8 cellular contexts compared by ENCODE assay signal in the genomic region with DNA sequence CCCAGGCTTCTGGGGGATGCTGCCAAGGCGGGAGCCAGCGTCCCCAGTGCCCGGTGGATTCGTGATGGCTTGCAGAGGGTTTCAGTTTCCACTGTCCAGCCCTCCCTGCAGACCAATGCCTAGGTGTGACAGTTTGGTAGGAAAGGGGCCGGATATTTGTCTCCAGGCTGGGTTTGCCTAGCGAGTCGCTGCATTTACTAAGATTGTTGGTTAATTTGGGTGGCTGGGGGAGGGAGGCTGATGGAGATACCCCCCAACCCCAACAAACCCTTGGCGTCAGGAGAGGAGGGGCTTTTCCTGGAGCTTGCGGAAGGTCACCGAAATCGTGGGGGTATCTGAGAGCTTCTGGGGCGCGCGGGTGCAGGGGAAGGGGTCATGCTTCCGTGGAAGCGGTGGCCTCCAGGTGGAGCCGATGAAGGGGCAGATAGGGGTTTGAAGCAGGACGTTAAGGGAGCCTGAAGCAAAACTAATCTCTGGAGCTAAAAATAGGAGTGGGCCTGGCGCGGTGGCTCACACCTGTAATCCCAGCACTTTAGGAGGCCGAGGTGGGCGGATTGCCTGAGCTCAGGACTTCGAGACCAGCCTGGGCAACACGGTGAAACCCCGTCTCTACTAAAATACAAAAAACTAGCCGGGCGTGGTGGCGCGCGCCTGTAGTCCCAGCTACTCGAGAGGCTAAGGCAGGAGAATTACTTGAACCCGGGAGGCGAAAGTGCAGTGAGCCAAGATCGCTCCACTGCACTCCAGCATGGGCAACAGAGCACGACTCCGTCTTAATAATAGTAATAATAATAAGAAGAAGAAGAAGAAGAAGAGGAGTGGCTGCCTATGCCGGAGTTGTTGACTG. TPM values are rescaled to one million over a fixed set of nuclear protein-coding genes. Genes with fewer than 3 reads are reported as not detected.
DNase-seq lines count a peak whose midpoint lies in the region; ATAC-seq and TF ChIP-seq lines count a peak whose summit lies in the region.

No MANE protein-coding gene starts in this region.

- ATAC-seq in gastrocnemius medialis: peak in 1 of 2 donors; percentile 24
- no peak for ATAC-seq in HG03280 (IDR thresholded peaks at IDR 0.05; ENCODE audit: unreplicated experiment)
- ATAC-seq in GM21786 (IDR thresholded peaks at IDR 0.05; ENCODE audit: unreplicated experiment): no peak

- H3K27ac ChIP-seq in VCaP (peak overlapping the region; percentile 94), right atrium auricular region (peak overlapping the region; percentile 82 to 88), gastrocnemius medialis (peak overlapping the region; percentile 80 to 93 (median 88))

- no peak for DNase-seq in GM12865 (ENCODE audit: low read depth)
- DNase-seq in right atrium auricular region (ENCODE audit: low spot score): no peak
- DNase-seq in gastrocnemius medialis: no peak
- no peak for DNase-seq in GM13976 (ENCODE audit: low spot score)
- no peak for DNase-seq in NCI-H2081 treated with DMSO at 0.1 percent for 48 hours (lab: John Stamatoyannopoulos, UW)

- TF ChIP-seq POLR2A in gastrocnemius medialis (IDR thresholded peaks at IDR 0.05): no peak

- H3K36me3 ChIP-seq in right atrium auricular region: no peaks in the 10 kb centered on the region
- no peaks in the 10 kb centered on the region for H3K36me3 ChIP-seq in gastrocnemius medialis

- peaks cover 0 to 45% of the 10 kb centered on the region in 2 donors for H3K4me1 ChIP-seq in right atrium auricular region
- H3K4me1 ChIP-seq in gastrocnemius medialis: peaks cover 46 to 48% of the 10 kb centered on the region in 2 donors

- TF ChIP-seq CTCF in GM12865 (IDR thresholded peaks at IDR 0.05; ENCODE audit: insufficient read depth, low read depth, low read length, missing control alignments) (no peak), VCaP (conservative IDR thresholded peaks at IDR 0.05) (no peak; the same call in 1 of the 2 replicates), right atrium auricular region (IDR thresholded peaks at IDR 0.05) (no peak), gastrocnemius medialis (IDR thresholded peaks at IDR 0.05 in 4 of 5, conservative IDR thresholded peaks at IDR 0.05 in 1 of 5) (no peak), GM13976 (IDR thresholded peaks at IDR 0.05; ENCODE audit: borderline replicate concordance, control extremely low read depth, extremely low read depth, insufficient read depth, missing control alignments) (no peak)

- intact Hi-C loops in gastrocnemius medialis (cut with DNase I; ENCODE audit: low total_unique reads): no loop called here

- in situ Hi-C loops in gastrocnemius medialis (cut with MboI; ENCODE audit: low sequenced_read_pairs in 4 of 4): no loop called here
- in situ Hi-C loops in GM13976 (cut with MboI; ENCODE audit: low sequenced_read_pairs, unreplicated experiment): no loop called here

- H3K27me3 ChIP-seq in right atrium auricular region (no peaks in the 10 kb centered on the region), gastrocnemius medialis (no peaks in the 10 kb centered on the region)

- no peaks in the 10 kb centered on the region for H3K9me3 ChIP-seq in right atrium auricular region
- H3K9me3 ChIP-seq in gastrocnemius medialis: no peaks in the 10 kb centered on the region

- peak overlapping the region; percentile 61 for H3K4me3 ChIP-seq in GM12865 (ENCODE audit: low read depth, low read length)
- peak overlapping the region; percentile 80 to 84 for H3K4me3 ChIP-seq in right atrium auricular region
- peak overlapping the region; percentile 70 to 97 (median 84) for H3K4me3 ChIP-seq in gastrocnemius medialis

RNA-seq across cellular contexts. Expression of gene CDC42BPB, which starts 1.1 kb away (rescaled TPM):
- total RNA-seq in right atrium auricular region (10 to 100 TPM; 68.0 to 83.4 TPM), gastrocnemius medialis (10 to 100 TPM; 30.0 to 64.3 (median 32.6) TPM)

RNA-seq across cellular contexts. Expression of gene LBHD2, which starts 25.6 kb away (rescaled TPM):
- not detected for total RNA-seq in right atrium auricular region
- not detected for total RNA-seq in gastrocnemius medialis

RNA-seq across cellular contexts. Expression of gene EXOC3L4, which starts 36.1 kb away (rescaled TPM):
- total RNA-seq in right atrium auricular region (under 1 TPM in 1 of 2 donors, not detected in 1; 0.37 TPM), gastrocnemius medialis (1 to 10 TPM in 1 of 4 donors, under 1 TPM in 1, not detected in 2; 0.35 to 2.4 TPM)
